In the genomic region with DNA sequence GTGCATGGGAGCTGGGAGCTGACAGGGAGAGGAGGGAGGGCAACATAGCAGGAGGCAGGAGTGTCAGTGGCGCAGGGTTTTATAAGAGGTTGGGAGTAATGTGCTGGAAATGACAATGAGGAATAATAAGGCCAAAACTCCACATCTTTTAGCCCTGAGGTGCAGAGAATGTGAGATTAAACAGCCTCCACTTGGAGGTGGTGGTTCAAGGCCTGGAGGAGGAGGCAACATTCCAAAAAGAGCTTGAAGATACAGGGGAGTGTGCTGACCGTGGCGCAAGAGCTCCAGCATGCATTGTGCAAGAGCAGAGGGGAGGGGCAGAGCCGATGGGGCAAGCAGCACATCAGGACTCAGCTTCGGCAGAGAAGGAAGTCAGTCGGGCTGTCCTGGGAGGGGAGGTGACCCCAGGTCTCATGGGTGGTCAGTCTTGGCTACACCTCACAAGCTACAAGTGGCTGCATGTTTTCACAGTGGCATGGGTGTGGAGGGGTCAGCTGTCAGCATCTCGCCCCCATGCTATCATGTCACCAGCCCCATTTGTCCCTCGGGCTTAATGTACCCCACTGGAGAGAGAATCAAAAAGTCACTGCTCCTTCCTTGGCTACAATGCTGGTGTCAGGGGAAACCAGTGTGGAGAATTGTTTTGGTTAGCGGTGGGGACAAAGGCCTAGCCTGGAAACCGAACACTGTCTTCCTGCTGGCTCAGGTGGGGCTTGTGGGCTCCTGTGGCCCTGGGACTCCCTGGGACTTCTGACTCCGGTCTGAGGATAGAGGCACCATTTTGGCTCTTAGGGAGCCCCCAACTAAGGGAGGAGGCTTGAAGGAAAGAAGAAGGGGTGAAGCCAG, we compare ENCODE assay signal across 10 cellular contexts.
DNase-seq lines count a peak whose midpoint lies in the region; ATAC-seq and TF ChIP-seq lines count a peak whose summit lies in the region.
"Had no signal": no experiment of that assay in that cellular context is flagged by ENCODE, and none has a peak within 500 bp of the region (broad histone marks: within the 10 kb centered on the region; RNA-seq: fewer than 3 reads in every experiment).

No MANE protein-coding gene starts in this region.

- H3K9me3 Mint-ChIP-seq in CD8-positive, alpha-beta T cell, result peaks cover 3% of the 10 kb centered on the region

- H3K4me3 Mint-ChIP-seq in CD8-positive, alpha-beta T cell, result no peak overlapping the region

- H3K36me3 ChIP-seq in adipocyte (ENCODE audit: control insufficient read depth, insufficient read depth, low read length, severe bottlenecking), result no peaks in the 10 kb centered on the region
- no peaks in the 10 kb centered on the region for H3K36me3 ChIP-seq in left ventricle myocardium inferior
- H3K36me3 ChIP-seq in CD8-positive, alpha-beta T cell (ENCODE audit: insufficient read depth, low read length), result no peaks in the 10 kb centered on the region

- H3K4me3 ChIP-seq in adipocyte (ENCODE audit: low read length), result no peak overlapping the region
- H3K4me3 ChIP-seq in left ventricle myocardium inferior, result no peak overlapping the region
- no peak overlapping the region for H3K4me3 ChIP-seq in CD8-positive, alpha-beta T cell (ENCODE audit: low read depth, low read length)

- no peak for ATAC-seq in CD8-positive, alpha-beta T cell

- DNase-seq in EL (peak; percentile 59), adipocyte (ENCODE audit: low read depth) (peak; percentile 93), left ventricle myocardium inferior (peak; percentile 87), renal cortical epithelial cell (ENCODE audit: low read depth) (peak; percentile 69), NCI-H748 treated with DMSO at 0.1 percent for 48 hours (lab: John Stamatoyannopoulos, UW) (no peak), NCI-H1105 (lab: John Stamatoyannopoulos, UW) (no peak), 8988T (no peak)
- no peak for DNase-seq in CD8-positive, alpha-beta T cell
- DNase-seq: stimulated activated CD4-positive, alpha-beta T cell treated with anti-CD3 and anti-CD28 coated beads, Interleukin-1b, Interleukin-23, amount 100 ng/mL, for 48 hours had no signal

- POLR2A ChIA-PET in CD8-positive, alpha-beta T cell (lab: Charles Lee), result no interaction called here

- H3K27ac Mint-ChIP-seq in CD8-positive, alpha-beta T cell, result no peak overlapping the region

- H3K4me1 ChIP-seq in adipocyte (ENCODE audit: control insufficient read depth, insufficient read depth, low read length) (peaks cover 20% of the 10 kb centered on the region), left ventricle myocardium inferior (peaks cover 22% of the 10 kb centered on the region)
- H3K4me1 ChIP-seq in CD8-positive, alpha-beta T cell (ENCODE audit: insufficient read depth, low read length), result no peaks in the 10 kb centered on the region

- no peaks in the 10 kb centered on the region for H3K4me1 Mint-ChIP-seq in CD8-positive, alpha-beta T cell (ENCODE audit: low read depth)

- H3K9ac ChIP-seq in adipocyte (ENCODE audit: low read length), result peak overlapping the region; percentile 54

- peaks cover 13% of the 10 kb centered on the region for H3K9me3 ChIP-seq in adipocyte (ENCODE audit: control insufficient read depth, low read length)
- peaks cover 18% of the 10 kb centered on the region for H3K9me3 ChIP-seq in left ventricle myocardium inferior (replicated peaks)
- no peaks in the 10 kb centered on the region for H3K9me3 ChIP-seq in CD8-positive, alpha-beta T cell (ENCODE audit: low read length)

- H3K27ac ChIP-seq in left ventricle myocardium inferior (replicated peaks), result peak overlapping the region; percentile 85
- H3K27ac ChIP-seq in CD8-positive, alpha-beta T cell (ENCODE audit: low read depth, low read length), result no peak overlapping the region
- H3K27ac ChIP-seq: epithelial cell of prostate had no signal

- no peaks in the 10 kb centered on the region for H3K27me3 Mint-ChIP-seq in CD8-positive, alpha-beta T cell (ENCODE audit: low read depth)

- no peaks in the 10 kb centered on the region for H3K36me3 Mint-ChIP-seq in CD8-positive, alpha-beta T cell

- no peaks in the 10 kb centered on the region for H3K27me3 ChIP-seq in adipocyte (replicated peaks; ENCODE audit: control insufficient read depth, insufficient read depth, low read length)
- H3K27me3 ChIP-seq in left ventricle myocardium inferior (ENCODE audit: low read depth), result no peaks in the 10 kb centered on the region
- no peaks in the 10 kb centered on the region for H3K27me3 ChIP-seq in CD8-positive, alpha-beta T cell (ENCODE audit: insufficient read depth, low read length)

- no peak for TF ChIP-seq CTCF in left ventricle myocardium inferior (IDR thresholded peaks at IDR 0.05; ENCODE audit: borderline replicate concordance)
- no peak for TF ChIP-seq CTCF in CD8-positive, alpha-beta T cell (IDR thresholded peaks at IDR 0.05)

- CTCF ChIA-PET in CD8-positive, alpha-beta T cell (lab: Charles Lee), result interaction anchor here (1.1 kb wide), 2 partner anchors 8 to 34 kb away, joined by 3 read pairs; no protein-coding TSS in a partner anchor

- intact Hi-C loops in left ventricle myocardium inferior (cut with micrococcal nuclease), result no loop called here
- intact Hi-C loops in CD8-positive, alpha-beta T cell (cut with DNase I, micrococcal nuclease), result no loop called here

Comparison
In these comparisons a context has a peak if more than half of its experiments do, and no peak if none do; other contexts are left out.
1. DNase-seq: peak in EL (single experiment), adipocyte (single experiment), left ventricle myocardium inferior (single experiment) and renal cortical epithelial cell (single experiment); none in NCI-H748 treated with DMSO at 0.1 percent for 48 hours (single experiment), CD8-positive, alpha-beta T cell (0 of 7), NCI-H1105 (single experiment) and 8988T (single experiment).